ENCODE assay signal across 9 cellular contexts in genomic region chr16:3029499-3030127, GRCh38. TPM values are rescaled to one million over a fixed set of nuclear protein-coding genes. Genes with fewer than 3 reads are reported as not detected.
DNase-seq lines count a peak whose midpoint lies in the region; ATAC-seq lines count a peak whose summit lies in the region.
"Had no signal": no experiment of that assay in that cellular context is flagged by ENCODE, and none has a peak within 500 bp of the region (broad histone marks: within the 10 kb centered on the region; RNA-seq: fewer than 3 reads in every experiment).

No MANE protein-coding gene starts in this region.

- peaks cover 17% of the 10 kb centered on the region for H3K4me1 Mint-ChIP-seq in activated naive CD8-positive, alpha-beta T cell treated with anti-CD3 and anti-CD28 coated beads for 36 hours

- H3K36me3 Mint-ChIP-seq in activated naive CD8-positive, alpha-beta T cell treated with anti-CD3 and anti-CD28 coated beads for 36 hours, result peaks cover 6% of the 10 kb centered on the region

- no peak overlapping the region for H3K14ac ChIP-seq in mesenchymal stem cell (ENCODE audit: low read length in 2 of 2)

- no peak overlapping the region for H2BK5ac ChIP-seq in mesenchymal stem cell (ENCODE audit: low read depth, low read length, poor library complexity, severe bottlenecking)

- H2AK5ac ChIP-seq in mesenchymal stem cell (ENCODE audit: low read length, severe bottlenecking), result no peak overlapping the region

- H2AFZ ChIP-seq in mesenchymal stem cell (ENCODE audit: low read depth, low read length), result no peak overlapping the region

- no peak overlapping the region for H2BK12ac ChIP-seq in mesenchymal stem cell (ENCODE audit: low read length in 2 of 2)

- DNase-seq in CD1c-positive myeloid dendritic cell (ENCODE audit: extremely low spot score) (peak; percentile 67), MV-4-11 (lab: John Stamatoyannopoulos, UW) (peak; percentile 20), mesenchymal stem cell (no peak), inferior parietal cortex (ENCODE audit: extremely low spot score) (no peak), NCI-H128 (lab: John Stamatoyannopoulos, UW; ENCODE audit: unreplicated experiment) (no peak)
- peak; percentile 64 for DNase-seq in activated naive CD8-positive, alpha-beta T cell treated with anti-CD3 and anti-CD28 coated beads for 36 hours
- DNase-seq: amniotic stem cell had no signal

- H3K27ac ChIP-seq in mesenchymal stem cell (ENCODE audit: low read length, poor library complexity, severe bottlenecking), result no peak overlapping the region

- no peak overlapping the region for H3K4ac ChIP-seq in mesenchymal stem cell (ENCODE audit: low read depth in 1 of 2, low read length in 2 of 2)

- H2BK15ac ChIP-seq in mesenchymal stem cell (ENCODE audit: low read depth, poor library complexity, severe bottlenecking), result peak overlapping the region; percentile 9

- no peak overlapping the region for H3K23ac ChIP-seq in mesenchymal stem cell (ENCODE audit: low read length in 2 of 2)

- peaks cover 24 to 34% of the 10 kb centered on the region in 2 experiments for H3K36me3 ChIP-seq in mesenchymal stem cell (ENCODE audit: control insufficient read depth in 1 of 2, insufficient read depth in 2 of 2, low read depth in 1 of 2, low read length in 2 of 2)

- H3K79me1 ChIP-seq in mesenchymal stem cell (replicated peaks; ENCODE audit: low read length, poor library complexity, severe bottlenecking), result peaks cover 4% of the 10 kb centered on the region

- ATAC-seq in HG03135 (IDR thresholded peaks at IDR 0.05; ENCODE audit: unreplicated experiment) (no peak), GM21529 (IDR thresholded peaks at IDR 0.05; ENCODE audit: unreplicated experiment) (no peak)

- H3K4me1 ChIP-seq in mesenchymal stem cell (ENCODE audit: control insufficient read depth, insufficient read depth, low read depth, low read length), result peaks cover 11% of the 10 kb centered on the region

- no peak overlapping the region for H4K8ac ChIP-seq in mesenchymal stem cell (ENCODE audit: low read length)

- H3K9me3 ChIP-seq in mesenchymal stem cell (ENCODE audit: control insufficient read depth, low read length), result no peaks in the 10 kb centered on the region

- H4K91ac ChIP-seq in mesenchymal stem cell (ENCODE audit: low read length), result no peak overlapping the region

- H3K4me3 ChIP-seq in mesenchymal stem cell (ENCODE audit: insufficient read depth in 1 of 2, low read depth in 1 of 2, low read length in 2 of 2), result peak overlapping the region in 1 of 2 experiments; percentile 67

- H3K27me3 ChIP-seq in mesenchymal stem cell (ENCODE audit: control insufficient read depth in 1 of 2, insufficient read depth in 1 of 2, low read length in 2 of 2), result peaks cover 24 to 50% of the 10 kb centered on the region in 2 experiments

- WGBS in mesenchymal stem cell, result 89% methylated on average over 55 of the region's 55 CpGs

- H3K9ac ChIP-seq in mesenchymal stem cell (ENCODE audit: low read length), result peak overlapping the region; percentile 38

- no peak overlapping the region for H3K4me2 ChIP-seq in mesenchymal stem cell (ENCODE audit: low read length, poor library complexity, severe bottlenecking)

- no peak overlapping the region for H3K27ac Mint-ChIP-seq in activated naive CD8-positive, alpha-beta T cell treated with anti-CD3 and anti-CD28 coated beads for 36 hours

- H2BK120ac ChIP-seq in mesenchymal stem cell (ENCODE audit: low read depth, low read length), result no peak overlapping the region

- peaks cover 59% of the 10 kb centered on the region for H3K27me3 Mint-ChIP-seq in activated naive CD8-positive, alpha-beta T cell treated with anti-CD3 and anti-CD28 coated beads for 36 hours

- no peaks in the 10 kb centered on the region for H3K9me3 Mint-ChIP-seq in activated naive CD8-positive, alpha-beta T cell treated with anti-CD3 and anti-CD28 coated beads for 36 hours

- no peak overlapping the region for H3K18ac ChIP-seq in mesenchymal stem cell (ENCODE audit: low read depth in 1 of 2, low read length in 2 of 2)

- H3K4me3 Mint-ChIP-seq in activated naive CD8-positive, alpha-beta T cell treated with anti-CD3 and anti-CD28 coated beads for 36 hours, result peak overlapping the region; percentile 67

RNA-seq across cellular contexts. Expression of gene THOC6, which starts 5.8 kb away (rescaled TPM):
- 10 to 100 TPM; 48.7 to 53.1 TPM for total RNA-seq in activated naive CD8-positive, alpha-beta T cell treated with anti-CD3 and anti-CD28 coated beads for 36 hours
- 11.3 TPM for polyA plus RNA-seq in mesenchymal stem cell (2013, experiment 1 of 2)
- 11.1 TPM for polyA plus RNA-seq in mesenchymal stem cell (2013, experiment 2 of 2)

RNA-seq across cellular contexts. Expression of gene HCFC1R1, which starts 5.9 kb away (rescaled TPM):
- 10 to 100 TPM; 23.4 to 23.7 TPM for total RNA-seq in activated naive CD8-positive, alpha-beta T cell treated with anti-CD3 and anti-CD28 coated beads for 36 hours
- polyA plus RNA-seq in mesenchymal stem cell (2013, experiment 1 of 2), result 159 TPM
- polyA plus RNA-seq in mesenchymal stem cell (2013, experiment 2 of 2), result 165 TPM

RNA-seq across cellular contexts. Expression of gene BICDL2, which starts 7.1 kb away (rescaled TPM):
- total RNA-seq in activated naive CD8-positive, alpha-beta T cell treated with anti-CD3 and anti-CD28 coated beads for 36 hours, result under 1 TPM; 0.31 to 0.56 TPM
- not detected for polyA plus RNA-seq in mesenchymal stem cell (2013, experiment 1 of 2)
- not detected for polyA plus RNA-seq in mesenchymal stem cell (2013, experiment 2 of 2)

RNA-seq across cellular contexts. Expression of gene TNFRSF12A, which starts 9.4 kb away (rescaled TPM):
- total RNA-seq in activated naive CD8-positive, alpha-beta T cell treated with anti-CD3 and anti-CD28 coated beads for 36 hours, result 1 to 10 TPM; 1.2 to 1.5 TPM
- 95.1 TPM for polyA plus RNA-seq in mesenchymal stem cell (2013, experiment 1 of 2)
- polyA plus RNA-seq in mesenchymal stem cell (2013, experiment 2 of 2), result 95.0 TPM

RNA-seq across cellular contexts. Expression of gene CLDN6, which starts 11.6 kb away (rescaled TPM):
- total RNA-seq in activated naive CD8-positive, alpha-beta T cell treated with anti-CD3 and anti-CD28 coated beads for 36 hours, result not detected
- 0.04 TPM for polyA plus RNA-seq in mesenchymal stem cell (2013, experiment 1 of 2)
- 0.14 TPM for polyA plus RNA-seq in mesenchymal stem cell (2013, experiment 2 of 2)

Comparison
In these comparisons a context has a peak if more than half of its experiments do, and no peak if none do; other contexts are left out.
1. DNase-seq: peak in CD1c-positive myeloid dendritic cell (single experiment), MV-4-11 (single experiment) and activated naive CD8-positive, alpha-beta T cell treated with anti-CD3 and anti-CD28 coated beads for 36 hours (single experiment); none in mesenchymal stem cell (single experiment), inferior parietal cortex (single experiment) and NCI-H128 (single experiment).